Comparison of ENCODE assay signal across 9 cellular contexts in genomic region chr18:48902023-48902855, GRCh38. TPM values are rescaled to one million over a fixed set of nuclear protein-coding genes. Genes with fewer than 3 reads are reported as not detected.
DNase-seq lines count a peak whose midpoint lies in the region; ATAC-seq and TF ChIP-seq lines count a peak whose summit lies in the region.
"Had no signal": no experiment of that assay in that cellular context is flagged by ENCODE, and none has a peak within 500 bp of the region (broad histone marks: within the 10 kb centered on the region; RNA-seq: fewer than 3 reads in every experiment).

No MANE protein-coding gene starts in this region.

- H3K4me3 Mint-ChIP-seq in activated naive CD4-positive, alpha-beta T cell treated with anti-CD3 and anti-CD28 coated beads, Interleukin-2, amount 10 ng/mL, durations not matched to agents 7 days and 5 days: no peak overlapping the region

- no peaks in the 10 kb centered on the region for H3K27me3 ChIP-seq in SK-N-SH (ENCODE audit: insufficient read depth)
- H3K27me3 ChIP-seq in prostate gland (replicated peaks; ENCODE audit: insufficient read depth): no peaks in the 10 kb centered on the region

- H3K4me1 Mint-ChIP-seq in activated naive CD4-positive, alpha-beta T cell treated with anti-CD3 and anti-CD28 coated beads, Interleukin-2, amount 10 ng/mL, durations not matched to agents 7 days and 5 days: peaks cover 9% of the 10 kb centered on the region

- H3K36me3 Mint-ChIP-seq in activated naive CD4-positive, alpha-beta T cell treated with anti-CD3 and anti-CD28 coated beads, Interleukin-2, amount 10 ng/mL, durations not matched to agents 7 days and 5 days: peaks cover 5% of the 10 kb centered on the region

- peaks cover 57% of the 10 kb centered on the region for H3K27me3 Mint-ChIP-seq in activated naive CD4-positive, alpha-beta T cell treated with anti-CD3 and anti-CD28 coated beads, Interleukin-2, amount 10 ng/mL, durations not matched to agents 7 days and 5 days

- peak in 1 of 2 experiments; percentile 98; a peak in 2 of 4 replicates for TF ChIP-seq EP300 in SK-N-SH (IDR thresholded peaks at IDR 0.05; ENCODE audit: borderline replicate concordance in 1 of 2, low read depth in 1 of 2, low read length in 1 of 2)

- peaks cover 19% of the 10 kb centered on the region for H3K9me3 Mint-ChIP-seq in activated naive CD4-positive, alpha-beta T cell treated with anti-CD3 and anti-CD28 coated beads, Interleukin-2, amount 10 ng/mL, durations not matched to agents 7 days and 5 days

- POLR2A ChIA-PET in SK-N-SH (lab: Yijun Ruan, JAX): interaction anchor here (1.1 kb wide), 1 partner anchor 43 kb away, joined by 3 read pairs; no protein-coding TSS in a partner anchor

- H4K20me1 ChIP-seq in SK-N-SH (ENCODE audit: insufficient read depth): no peaks in the 10 kb centered on the region

- H3K9me3 ChIP-seq in SK-N-SH (peaks cover 6% of the 10 kb centered on the region; the same call in 1 of the 2 replicates), prostate gland (no peaks in the 10 kb centered on the region)

- H3K4me3 ChIP-seq in SK-N-SH (ENCODE audit: low read depth in 2 of 2, low read length in 1 of 2) (peak overlapping the region in 1 of 2 experiments; percentile 17; a peak in 2 of 4 replicates), prostate gland (no peak overlapping the region)

- CTCF ChIA-PET in activated naive CD4-positive, alpha-beta T cell treated with anti-CD3 and anti-CD28 coated beads, Interleukin-2, amount 10 ng/mL, durations not matched to agents 7 days and 5 days (lab: Charles Lee): interaction anchor here (1.1 to 1.2 kb wide), 2 partner anchors 9 kb away, joined by 3 to 5 read pairs; no protein-coding TSS in a partner anchor
- CTCF ChIA-PET in SK-N-SH (lab: Yijun Ruan, JAX): interaction anchor here (1.1 to 1.5 kb wide), 2 partner anchors 9 to 26 kb away, joined by 3 to 4 read pairs; no protein-coding TSS in a partner anchor

- peak overlapping the region; percentile 73 for H2AFZ ChIP-seq in SK-N-SH (ENCODE audit: low read depth)

- no peak for TF ChIP-seq POLR2A in prostate gland (IDR thresholded peaks at IDR 0.05)

- DNase-seq in activated naive CD4-positive, alpha-beta T cell treated with anti-CD3 and anti-CD28 coated beads, Interleukin-2, amount 10 ng/mL, durations not matched to agents 7 days and 5 days: peak; percentile 10
- DNase-seq in activated naive CD4-positive, alpha-beta T cell treated with Interleukin-2 at 50 U/mL for 16 hours: no peak
- DNase-seq in SK-N-SH (peak; percentile 75), glomerular visceral epithelial cell (ENCODE audit: extremely low spot score) (peak; percentile 97), prostate gland (ENCODE audit: low spot score) (peak; percentile 56), GF-D8 (lab: John Stamatoyannopoulos, UW) (no peak)
- DNase-seq: DND-41 had no signal

- H3K9ac ChIP-seq in SK-N-SH: peak overlapping the region; percentile 76

- TF ChIP-seq RAD21 in SK-N-SH (IDR thresholded peaks at IDR 0.05; ENCODE audit: low read length): no peak

- intact Hi-C loops in prostate gland (cut with DNase I): no loop called here

- H3K9me2 ChIP-seq in SK-N-SH: no peaks in the 10 kb centered on the region

- peaks cover 23% of the 10 kb centered on the region for H3F3A ChIP-seq in SK-N-SH (replicated peaks; ENCODE audit: insufficient read depth)

- whole genome bisulfite sequencing in SK-N-SH (ENCODE audit: low lambda C conversion rate): under 1% methylated on average over 18 of the region's 27 CpGs
- 31% methylated on average over 27 of the region's 27 CpGs for WGBS in prostate gland

- TF ChIP-seq CTCF in SK-N-SH (IDR thresholded peaks at IDR 0.05): peak; percentile 20; the same call in 1 of the 2 replicates
- no peak for TF ChIP-seq CTCF in prostate gland (IDR thresholded peaks at IDR 0.05)

- ATAC-seq in GM21825 (IDR thresholded peaks at IDR 0.05; ENCODE audit: unreplicated experiment) (no peak), HG03108 (IDR thresholded peaks at IDR 0.05; ENCODE audit: unreplicated experiment) (no peak)

- no peak overlapping the region for H3K27ac Mint-ChIP-seq in activated naive CD4-positive, alpha-beta T cell treated with anti-CD3 and anti-CD28 coated beads, Interleukin-2, amount 10 ng/mL, durations not matched to agents 7 days and 5 days

- H3K4me1 ChIP-seq in SK-N-SH (ENCODE audit: control insufficient read depth in 1 of 2, insufficient read depth in 2 of 2, low read depth in 1 of 2, low read length in 1 of 2) (peaks cover 9 to 19% of the 10 kb centered on the region in 2 experiments; a peak in 3 of 4 replicates), prostate gland (replicated peaks) (no peaks in the 10 kb centered on the region)

- H3K4me2 ChIP-seq in SK-N-SH: peak overlapping the region; percentile 52

- H3K36me3 ChIP-seq in SK-N-SH (replicated peaks in 1 of 2; ENCODE audit: control insufficient read depth in 1 of 2, insufficient read depth in 2 of 2, low read length in 1 of 2): peaks cover 0 to 5% of the 10 kb centered on the region in 2 experiments
- H3K36me3 ChIP-seq in prostate gland: no peaks in the 10 kb centered on the region

- peaks cover 28% of the 10 kb centered on the region for H3K79me2 ChIP-seq in SK-N-SH (ENCODE audit: insufficient read depth)

- H3K27ac ChIP-seq in SK-N-SH (ENCODE audit: low read depth in 2 of 2, low read length in 1 of 2) (peak overlapping the region; percentile 84 to 99), prostate gland (peak overlapping the region; percentile 28 to 63)

TF ChIP-seq in SK-N-SH, 30 proteins besides CTCF, POLR2A, EP300 and RAD21 (continues in another document):
- TF ChIP-seq NFIC (IDR thresholded peaks at IDR 0.05; ENCODE audit: borderline replicate concordance) (peak; percentile 100), TAF1 (IDR thresholded peaks at IDR 0.05; ENCODE audit: borderline replicate concordance, low read depth, low read length) (peak; percentile 58; the same call in 1 of the 2 replicates), RXRA (IDR thresholded peaks at IDR 0.05; ENCODE audit: borderline replicate concordance, low read depth) (peak; percentile 89; the same call in 1 of the 2 replicates), RCOR1 (IDR thresholded peaks at IDR 0.05; ENCODE audit: low read length) (no peak), MXI1 (IDR thresholded peaks at IDR 0.05; ENCODE audit: low read depth, low read length) (no peak), FOXJ3 (CRISPR knock-in tag; IDR thresholded peaks at IDR 0.05) (no peak), YY1 (IDR thresholded peaks at IDR 0.05; ENCODE audit: low read depth) (no peak), TCF12 (IDR thresholded peaks at IDR 0.05) (peak; percentile 95)
- TF ChIP-seq, protein P1, sequence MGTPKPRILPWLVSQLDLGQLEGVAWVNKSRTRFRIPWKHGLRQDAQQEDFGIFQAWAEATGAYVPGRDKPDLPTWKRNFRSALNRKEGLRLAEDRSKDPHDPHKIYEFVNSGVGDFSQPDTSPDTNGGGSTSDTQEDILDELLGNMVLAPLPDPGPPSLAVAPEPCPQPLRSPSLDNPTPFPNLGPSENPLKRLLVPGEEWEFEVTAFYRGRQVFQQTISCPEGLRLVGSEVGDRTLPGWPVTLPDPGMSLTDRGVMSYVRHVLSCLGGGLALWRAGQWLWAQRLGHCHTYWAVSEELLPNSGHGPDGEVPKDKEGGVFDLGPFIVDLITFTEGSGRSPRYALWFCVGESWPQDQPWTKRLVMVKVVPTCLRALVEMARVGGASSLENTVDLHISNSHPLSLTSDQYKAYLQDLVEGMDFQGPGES (IDR thresholded peaks at IDR 0.05; ENCODE audit: low read depth, low read length): no peak
- TF ChIP-seq, protein P2, sequence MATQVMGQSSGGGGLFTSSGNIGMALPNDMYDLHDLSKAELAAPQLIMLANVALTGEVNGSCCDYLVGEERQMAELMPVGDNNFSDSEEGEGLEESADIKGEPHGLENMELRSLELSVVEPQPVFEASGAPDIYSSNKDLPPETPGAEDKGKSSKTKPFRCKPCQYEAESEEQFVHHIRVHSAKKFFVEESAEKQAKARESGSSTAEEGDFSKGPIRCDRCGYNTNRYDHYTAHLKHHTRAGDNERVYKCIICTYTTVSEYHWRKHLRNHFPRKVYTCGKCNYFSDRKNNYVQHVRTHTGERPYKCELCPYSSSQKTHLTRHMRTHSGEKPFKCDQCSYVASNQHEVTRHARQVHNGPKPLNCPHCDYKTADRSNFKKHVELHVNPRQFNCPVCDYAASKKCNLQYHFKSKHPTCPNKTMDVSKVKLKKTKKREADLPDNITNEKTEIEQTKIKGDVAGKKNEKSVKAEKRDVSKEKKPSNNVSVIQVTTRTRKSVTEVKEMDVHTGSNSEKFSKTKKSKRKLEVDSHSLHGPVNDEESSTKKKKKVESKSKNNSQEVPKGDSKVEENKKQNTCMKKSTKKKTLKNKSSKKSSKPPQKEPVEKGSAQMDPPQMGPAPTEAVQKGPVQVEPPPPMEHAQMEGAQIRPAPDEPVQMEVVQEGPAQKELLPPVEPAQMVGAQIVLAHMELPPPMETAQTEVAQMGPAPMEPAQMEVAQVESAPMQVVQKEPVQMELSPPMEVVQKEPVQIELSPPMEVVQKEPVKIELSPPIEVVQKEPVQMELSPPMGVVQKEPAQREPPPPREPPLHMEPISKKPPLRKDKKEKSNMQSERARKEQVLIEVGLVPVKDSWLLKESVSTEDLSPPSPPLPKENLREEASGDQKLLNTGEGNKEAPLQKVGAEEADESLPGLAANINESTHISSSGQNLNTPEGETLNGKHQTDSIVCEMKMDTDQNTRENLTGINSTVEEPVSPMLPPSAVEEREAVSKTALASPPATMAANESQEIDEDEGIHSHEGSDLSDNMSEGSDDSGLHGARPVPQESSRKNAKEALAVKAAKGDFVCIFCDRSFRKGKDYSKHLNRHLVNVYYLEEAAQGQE (IDR thresholded peaks at IDR 0.05; ENCODE audit: low read depth, low read length): peak; percentile 58; the same call in 1 of the 2 replicates
- TF ChIP-seq, protein P3, sequence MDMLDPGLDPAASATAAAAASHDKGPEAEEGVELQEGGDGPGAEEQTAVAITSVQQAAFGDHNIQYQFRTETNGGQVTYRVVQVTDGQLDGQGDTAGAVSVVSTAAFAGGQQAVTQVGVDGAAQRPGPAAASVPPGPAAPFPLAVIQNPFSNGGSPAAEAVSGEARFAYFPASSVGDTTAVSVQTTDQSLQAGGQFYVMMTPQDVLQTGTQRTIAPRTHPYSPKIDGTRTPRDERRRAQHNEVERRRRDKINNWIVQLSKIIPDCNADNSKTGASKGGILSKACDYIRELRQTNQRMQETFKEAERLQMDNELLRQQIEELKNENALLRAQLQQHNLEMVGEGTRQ (IDR thresholded peaks at IDR 0.05; ENCODE audit: borderline replicate concordance, low read depth, low read length): no peak

RNA-seq across cellular contexts. Expression of gene SMAD7, which starts 48.5 kb away (rescaled TPM):
- 19.1 and 20.0 TPM in 2 replicates for polyA plus RNA-seq in SK-N-SH (2012; rRNA removed)
- 11.3 and 14.5 TPM in 2 replicates for polyA plus RNA-seq in SK-N-SH (2012; cell fraction: cytosol; rRNA removed)
- polyA plus RNA-seq in SK-N-SH (2012; cell fraction: nucleus; rRNA removed): 15.2 and 26.8 TPM in 2 replicates
- total RNA-seq in prostate gland: 10 to 100 TPM; 29.3 to 31.0 TPM

Comparison
In these comparisons a context has a peak if more than half of its experiments do, and no peak if none do; other contexts are left out.
1. DNase-seq: peak in activated naive CD4-positive, alpha-beta T cell treated with anti-CD3 and anti-CD28 coated beads, Interleukin-2, amount 10 ng/mL, durations not matched to agents 7 days and 5 days (single experiment), SK-N-SH (single experiment), glomerular visceral epithelial cell (single experiment) and prostate gland (single experiment); none in activated naive CD4-positive, alpha-beta T cell treated with Interleukin-2 at 50 U/mL for 16 hours (single experiment) and GF-D8 (single experiment).